ENCODE assay signal across 27 cellular contexts in the genomic region with DNA sequence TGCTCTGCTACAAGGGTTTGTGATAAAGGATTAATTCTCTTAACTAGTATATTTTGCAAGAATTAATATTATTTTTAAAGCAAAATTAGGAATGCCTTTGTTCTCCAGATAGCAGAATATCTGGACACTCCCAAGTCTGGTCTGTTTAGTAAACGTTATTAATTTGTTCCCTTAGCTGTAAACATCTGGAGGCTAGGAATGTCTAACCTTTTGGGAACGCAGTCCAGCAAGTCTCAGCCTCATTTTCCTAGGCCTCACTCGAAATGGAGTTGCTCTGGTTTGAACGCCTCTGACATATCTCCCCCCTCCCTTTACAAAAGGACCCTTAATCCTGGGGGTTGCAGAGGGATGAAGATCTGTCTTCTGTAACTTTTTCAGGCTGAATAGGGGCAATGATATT. TPM values are rescaled to one million over a fixed set of nuclear protein-coding genes. Genes with fewer than 3 reads are reported as not detected.
"Had no signal": no experiment of that assay in that cellular context is flagged by ENCODE, and none has a peak within 500 bp of the region (broad histone marks: within the 10 kb centered on the region; RNA-seq: fewer than 3 reads in every experiment).

No MANE protein-coding gene starts in this region.

- H3K27ac ChIP-seq: colonic mucosa, coronary artery, dorsolateral prefrontal cortex, epithelial cell of prostate, esophagus muscularis mucosa, esophagus squamous epithelium, foreskin keratinocyte, gastrocnemius medialis, gastroesophageal sphincter, heart left ventricle, heart right ventricle had no signal

- H3K36me3 ChIP-seq: colonic mucosa, esophagus muscularis mucosa, esophagus squamous epithelium, gastrocnemius medialis, gastroesophageal sphincter, heart left ventricle, heart right ventricle had no signal

- H3K4me3 ChIP-seq: colonic mucosa, coronary artery, dorsolateral prefrontal cortex, esophagus muscularis mucosa, esophagus squamous epithelium, gastrocnemius medialis, gastroesophageal sphincter, heart left ventricle, heart right ventricle had no signal

- H3K27me3 ChIP-seq: colonic mucosa, dorsolateral prefrontal cortex, esophagus muscularis mucosa, gastrocnemius medialis had no signal

- H3K9me3 ChIP-seq: colonic mucosa had no signal

- DNase-seq: colonic mucosa; cortex of kidney; dermis blood vessel endothelial cell; dorsolateral prefrontal cortex; effector CD4-positive, alpha-beta T cell; effector CD8-positive, alpha-beta T cell; effector memory CD4-positive, alpha-beta T cell; effector memory CD8-positive, alpha-beta T cell; endodermal cell; erythroblast; esophagus squamous epithelium; foreskin fibroblast; foreskin keratinocyte; foreskin melanocyte; gastrocnemius medialis; glutamatergic neuron; head of caudate nucleus; heart left ventricle; heart right ventricle had no signal

- H3K4me1 ChIP-seq: colonic mucosa, esophagus muscularis mucosa, esophagus squamous epithelium, foreskin keratinocyte, gastrocnemius medialis, gastroesophageal sphincter, heart left ventricle, heart right ventricle had no signal

- FAIRE-seq: colon, endothelial cell of umbilical vein, frontal cortex had no signal

RNA-seq across cellular contexts. Expression of gene WNT7A, which starts 59.3 kb away (rescaled TPM):
- polyA plus RNA-seq: endothelial cell of umbilical vein, fibroblast of lung, heart left ventricle, heart right ventricle had no signal
